In the genomic region with DNA sequence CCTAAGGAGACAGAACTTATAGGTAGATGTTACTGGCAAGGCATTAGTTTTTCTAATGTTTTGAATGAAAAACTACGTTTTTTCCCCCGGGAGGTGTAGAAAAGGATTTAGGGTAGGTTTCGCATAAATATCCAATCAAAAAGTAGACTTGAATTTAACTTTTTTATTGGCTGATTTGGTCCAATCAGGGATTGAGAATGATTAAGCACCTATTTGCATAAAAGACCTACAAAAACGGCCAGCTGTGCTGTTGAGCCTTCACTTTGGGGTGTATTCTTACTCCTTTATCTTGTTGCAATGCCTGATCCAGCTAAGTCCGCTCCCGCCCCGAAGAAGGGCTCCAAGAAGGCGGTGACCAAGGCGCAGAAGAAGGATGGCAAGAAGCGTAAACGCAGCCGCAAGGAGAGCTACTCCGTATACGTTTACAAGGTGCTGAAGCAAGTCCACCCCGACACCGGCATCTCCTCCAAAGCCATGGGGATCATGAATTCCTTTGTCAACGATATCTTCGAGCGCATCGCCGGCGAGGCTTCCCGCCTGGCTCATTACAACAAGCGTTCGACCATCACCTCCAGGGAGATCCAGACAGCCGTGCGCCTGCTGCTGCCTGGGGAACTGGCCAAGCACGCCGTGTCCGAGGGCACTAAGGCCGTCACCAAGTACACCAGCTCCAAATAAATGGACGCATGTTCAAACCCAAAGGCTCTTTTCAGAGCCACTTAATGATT, we compare ENCODE assay signal across 8 cellular contexts.
DNase-seq lines count a peak whose midpoint lies in the region; ATAC-seq and TF ChIP-seq lines count a peak whose summit lies in the region.

No MANE protein-coding gene starts in this region.

- peak; percentile 56 for ATAC-seq in GM19372 (IDR thresholded peaks at IDR 0.05; ENCODE audit: low read depth, unreplicated experiment)
- ATAC-seq in Panc1: no peak

- H3K4me1 ChIP-seq in Panc1 (ENCODE audit: control insufficient read depth, insufficient read depth, low read length) (peaks cover 3% of the 10 kb centered on the region), vagina (no peaks in the 10 kb centered on the region)

- BruUV-seq in Panc1 (replicated peaks; lab: Mats Ljungman, UMichigan): no TSS peak

- CTCF ChIA-PET in BJ (lab: Yijun Ruan, JAX): interaction anchor here (0.6 to 2.8 kb wide), 8 partner anchors 8 to 317 kb away, joined by 3 to 18 read pairs (median 6); a partner anchor contains a TSS
- CTCF ChIA-PET in Panc1 (lab: Charles Lee): no interaction called here

- H3K27ac ChIP-seq in Panc1 (ENCODE audit: low read length) (peak overlapping the region; percentile 3; the same call in 1 of the 2 replicates), neural cell (ENCODE audit: low read length) (peak overlapping the region; percentile 29), vagina (peak overlapping the region; percentile 65)

- TF ChIP-seq EP300 in neural cell (conservative IDR thresholded peaks at IDR 0.05; ENCODE audit: poor library complexity, severe bottlenecking): no peak

- H2AFZ ChIP-seq in neural cell (ENCODE audit: low read depth, low read length): peak overlapping the region; percentile 36

- H3K4me3 ChIP-seq in BJ (ENCODE audit: low read depth, low read length): peak overlapping the region; percentile 51
- H3K4me3 ChIP-seq in Panc1 (ENCODE audit: low read depth in 2 of 2, low read length in 2 of 2): peak overlapping the region; percentile 41 to 44
- peak overlapping the region; percentile 73 for H3K4me3 ChIP-seq in fibroblast of the aortic adventitia (ENCODE audit: low read depth, low read length)
- peak overlapping the region; percentile 84 for H3K4me3 ChIP-seq in neural cell (ENCODE audit: low read length)
- H3K4me3 ChIP-seq in vagina: peak overlapping the region; percentile 33 to 43

- H3K27me3 ChIP-seq in BJ (ENCODE audit: control insufficient read depth, insufficient read depth, low read length): no peaks in the 10 kb centered on the region
- no peaks in the 10 kb centered on the region for H3K27me3 ChIP-seq in Panc1 (ENCODE audit: control insufficient read depth, insufficient read depth, low read length)
- H3K27me3 ChIP-seq in neural cell (ENCODE audit: insufficient read depth, low read depth, low read length): no peaks in the 10 kb centered on the region
- no peaks in the 10 kb centered on the region for H3K27me3 ChIP-seq in vagina

- no peaks in the 10 kb centered on the region for H4K20me1 ChIP-seq in neural cell (ENCODE audit: insufficient read depth)

- H3K4me2 ChIP-seq in neural cell (ENCODE audit: low read length): peak overlapping the region; percentile 100

- in situ Hi-C loops in Panc1 (cut with HindIII; ENCODE audit: low pct_unique_long_range_greater_than_20kb, low sequenced_read_pairs): no loop called here

- POLR2A ChIA-PET in BJ (lab: Charles Lee) (interaction anchor here (0.6 to 3.1 kb wide), 8 partner anchors 9 to 1641 kb away, joined by 3 to 24 read pairs (median 4); a partner anchor contains a TSS), Panc1 (lab: Charles Lee) (interaction anchor here (1.3 kb wide), 1 partner anchor 17 kb away, joined by 3 read pairs; a partner anchor contains a TSS)

- peak overlapping the region; percentile 41 for H3K9ac ChIP-seq in neural cell (ENCODE audit: low read length)

- no peaks in the 10 kb centered on the region for H3K36me3 ChIP-seq in BJ (ENCODE audit: control insufficient read depth, insufficient read depth, low read length)
- H3K36me3 ChIP-seq in Panc1 (ENCODE audit: control insufficient read depth, insufficient read depth, low read length): no peaks in the 10 kb centered on the region
- no peaks in the 10 kb centered on the region for H3K36me3 ChIP-seq in neural cell (ENCODE audit: insufficient read depth, low read length)
- H3K36me3 ChIP-seq in vagina: no peaks in the 10 kb centered on the region

- DNase-seq in BJ (ENCODE audit: low read depth): peak; percentile 88
- peak; percentile 66 for DNase-seq in HK-2 (ENCODE audit: unreplicated experiment)
- DNase-seq in Panc1 (ENCODE audit: low read depth, low spot score): no peak
- peak; percentile 47 for DNase-seq in activated effector memory CD4-positive, alpha-beta T cell treated with Interleukin-2 at 50 U/mL for 16 hours
- DNase-seq in fibroblast of the aortic adventitia (ENCODE audit: low read depth): peak; percentile 93
- no peak for DNase-seq in vagina (ENCODE audit: extremely low spot score in 2 of 2)

- intact Hi-C loops in Panc1 (cut with micrococcal nuclease; ENCODE audit: unreplicated experiment) (no loop called here), vagina (cut with DNase I) (no loop called here)

- TF ChIP-seq CTCF in BJ (IDR thresholded peaks at IDR 0.05; ENCODE audit: insufficient read depth, low read depth, low read length) (no peak), Panc1 (IDR thresholded peaks at IDR 0.05) (no peak), fibroblast of the aortic adventitia (IDR thresholded peaks at IDR 0.05; ENCODE audit: insufficient read depth, low read length) (no peak), neural cell (IDR thresholded peaks at IDR 0.05; ENCODE audit: poor library complexity, severe bottlenecking) (no peak), vagina (IDR thresholded peaks at IDR 0.05) (no peak)

- H3K79me2 ChIP-seq in neural cell (replicated peaks; ENCODE audit: insufficient read depth, low read length): peaks cover 13% of the 10 kb centered on the region

- no peak for TF ChIP-seq RAD21 in neural cell (conservative IDR thresholded peaks at IDR 0.05)

- H3K9me2 ChIP-seq in neural cell (ENCODE audit: insufficient read depth, low read length): no peaks in the 10 kb centered on the region

- H3K9me3 ChIP-seq in Panc1 (ENCODE audit: control insufficient read depth, insufficient read depth, low read depth, low read length) (no peaks in the 10 kb centered on the region), neural cell (ENCODE audit: low read length) (no peaks in the 10 kb centered on the region), vagina (no peaks in the 10 kb centered on the region)

- peak in 1 of 2 donors; percentile 66 for TF ChIP-seq POLR2A in vagina (IDR thresholded peaks at IDR 0.05)

- H3F3A ChIP-seq in neural cell (ENCODE audit: insufficient read depth, low read length, poor library complexity, severe bottlenecking): peaks cover 8% of the 10 kb centered on the region

TF ChIP-seq in neural cell, 6 proteins besides CTCF, POLR2A, EP300 and RAD21:
- peak; percentile 39 for TF ChIP-seq MXI1 (conservative IDR thresholded peaks at IDR 0.05; ENCODE audit: poor library complexity, severe bottlenecking)
- TF ChIP-seq, protein P1, sequence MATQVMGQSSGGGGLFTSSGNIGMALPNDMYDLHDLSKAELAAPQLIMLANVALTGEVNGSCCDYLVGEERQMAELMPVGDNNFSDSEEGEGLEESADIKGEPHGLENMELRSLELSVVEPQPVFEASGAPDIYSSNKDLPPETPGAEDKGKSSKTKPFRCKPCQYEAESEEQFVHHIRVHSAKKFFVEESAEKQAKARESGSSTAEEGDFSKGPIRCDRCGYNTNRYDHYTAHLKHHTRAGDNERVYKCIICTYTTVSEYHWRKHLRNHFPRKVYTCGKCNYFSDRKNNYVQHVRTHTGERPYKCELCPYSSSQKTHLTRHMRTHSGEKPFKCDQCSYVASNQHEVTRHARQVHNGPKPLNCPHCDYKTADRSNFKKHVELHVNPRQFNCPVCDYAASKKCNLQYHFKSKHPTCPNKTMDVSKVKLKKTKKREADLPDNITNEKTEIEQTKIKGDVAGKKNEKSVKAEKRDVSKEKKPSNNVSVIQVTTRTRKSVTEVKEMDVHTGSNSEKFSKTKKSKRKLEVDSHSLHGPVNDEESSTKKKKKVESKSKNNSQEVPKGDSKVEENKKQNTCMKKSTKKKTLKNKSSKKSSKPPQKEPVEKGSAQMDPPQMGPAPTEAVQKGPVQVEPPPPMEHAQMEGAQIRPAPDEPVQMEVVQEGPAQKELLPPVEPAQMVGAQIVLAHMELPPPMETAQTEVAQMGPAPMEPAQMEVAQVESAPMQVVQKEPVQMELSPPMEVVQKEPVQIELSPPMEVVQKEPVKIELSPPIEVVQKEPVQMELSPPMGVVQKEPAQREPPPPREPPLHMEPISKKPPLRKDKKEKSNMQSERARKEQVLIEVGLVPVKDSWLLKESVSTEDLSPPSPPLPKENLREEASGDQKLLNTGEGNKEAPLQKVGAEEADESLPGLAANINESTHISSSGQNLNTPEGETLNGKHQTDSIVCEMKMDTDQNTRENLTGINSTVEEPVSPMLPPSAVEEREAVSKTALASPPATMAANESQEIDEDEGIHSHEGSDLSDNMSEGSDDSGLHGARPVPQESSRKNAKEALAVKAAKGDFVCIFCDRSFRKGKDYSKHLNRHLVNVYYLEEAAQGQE (IDR thresholded peaks at IDR 0.05; ENCODE audit: borderline replicate concordance): no peak
- TF ChIP-seq POLR2AphosphoS5 (IDR thresholded peaks at IDR 0.05): peak; percentile 66

Comparison
In these comparisons a context has a peak if more than half of its experiments do, and no peak if none do; other contexts are left out.
1. DNase-seq: peak in BJ (single experiment), HK-2 (single experiment), activated effector memory CD4-positive, alpha-beta T cell treated with Interleukin-2 at 50 U/mL for 16 hours (single experiment) and fibroblast of the aortic adventitia (single experiment); none in Panc1 (single experiment) and vagina (0 of 2).
2. H3K27ac ChIP-seq: peak in every context shown above with its lines; median percentile 65 in vagina; 29 in neural cell; 3 in Panc1.
3. Peak in every context shown above with its lines, with median percentiles within 50 percentile points of each other: H3K4me3 ChIP-seq.